21 cellular contexts compared by ENCODE assay signal in genomic region chr22:20516399-20516798, GRCh38.
"Had no signal": no experiment of that assay in that cellular context is flagged by ENCODE, and none has a peak within 500 bp of the region (broad histone marks: within the 10 kb centered on the region; RNA-seq: fewer than 3 reads in every experiment).

No MANE protein-coding gene starts in this region.

- H3K9me3 Mint-ChIP-seq: activated naive CD4-positive, alpha-beta T cell treated with anti-CD3 and anti-CD28 coated beads for 36 hours; activated T-cell treated with anti-CD3 and anti-CD28 coated beads, Interleukin-2, amount 50 U/mL, for 72 hours had no signal

- H3K4me3 ChIP-seq: gastrocnemius medialis, sigmoid colon, testis, upper lobe of left lung had no signal

- DNase-seq: activated CD4-positive, alpha-beta T cell treated with anti-CD3 and anti-CD28 coated beads, Interleukin-2, amount 50 U/mL, for 1 hour; activated CD4-positive, CD25-positive, alpha-beta regulatory T cell treated with anti-CD3 and anti-CD28 coated beads, Interleukin-2, amount 50 U/mL, for 72 hours; activated CD8-positive, alpha-beta memory T cell treated with anti-CD3 and anti-CD28 coated beads for 24 hours; activated CD8-positive, alpha-beta memory T cell treated with anti-CD3 and anti-CD28 coated beads, Interleukin-2, amount 50 U/mL, for 48 hours; activated effector memory CD4-positive, alpha-beta T cell treated with Interleukin-2 at 50 U/mL for 16 hours; activated naive CD4-positive, alpha-beta T cell treated with anti-CD3 and anti-CD28 coated beads for 36 hours; activated T-cell treated with anti-CD3 and anti-CD28 coated beads, Interleukin-2, amount 50 U/mL, for 72 hours; amygdala; cerebellar nuclear complex; effector CD4-positive, alpha-beta T cell; gastrocnemius medialis; hippocampal formation; left cardiac atrium; occipital lobe; sigmoid colon; stimulated activated CD4-positive, alpha-beta T cell treated with anti-CD3 and anti-CD28 coated beads, Interleukin-2, amount 100 ng/mL, for 48 hours; stimulated activated naive CD4-positive, alpha-beta T cell; testis; upper lobe of left lung; WERI-Rb-1 had no signal

- H3K27me3 ChIP-seq: gastrocnemius medialis, sigmoid colon, testis, upper lobe of left lung had no signal

- ATAC-seq: activated T-cell treated with anti-CD3 and anti-CD28 coated beads, Interleukin-2, amount 50 U/mL, for 72 hours; gastrocnemius medialis; left cardiac atrium; SK-N-SH treated with all-trans-retinoic acid at 6 μM for 48 hours had no signal

- H3K9me3 ChIP-seq: gastrocnemius medialis, sigmoid colon, testis, upper lobe of left lung had no signal

- H3K27ac ChIP-seq: sigmoid colon, testis, WERI-Rb-1 had no signal

- H3K4me3 Mint-ChIP-seq: activated naive CD4-positive, alpha-beta T cell treated with anti-CD3 and anti-CD28 coated beads for 36 hours; activated T-cell treated with anti-CD3 and anti-CD28 coated beads, Interleukin-2, amount 50 U/mL, for 72 hours had no signal
